ENCODE assay signal across 8 cellular contexts in genomic region chr17:78759203-78759968, GRCh38. TPM values are rescaled to one million over a fixed set of nuclear protein-coding genes. Genes with fewer than 3 reads are reported as not detected.
DNase-seq lines count a peak whose midpoint lies in the region; ATAC-seq and TF ChIP-seq lines count a peak whose summit lies in the region.

No MANE protein-coding gene starts in this region.

- H3K27ac Mint-ChIP-seq in natural killer cell (peak overlapping the region; percentile 93 to 96), HFFc6 (no peak overlapping the region)

- peak; percentile 81 for DNase-seq in NCI-H1092 (lab: John Stamatoyannopoulos, UW)
- peak; percentile 70 for DNase-seq in T-helper 9 cell
- peak; percentile 73 for DNase-seq in dermis blood vessel endothelial cell
- DNase-seq in natural killer cell = peak; percentile 67
- DNase-seq in HFFc6 = no peak
- no peak for DNase-seq in cerebellar cortex (ENCODE audit: low spot score)
- no peak for DNase-seq in A172 (ENCODE audit: low spot score)

- intact Hi-C loops in natural killer cell (cut with micrococcal nuclease) = loop anchor here (2.0 kb wide), 1 partner anchor 15 kb away; no protein-coding TSS in a partner anchor

- no peaks in the 10 kb centered on the region for H3K27me3 Mint-ChIP-seq in natural killer cell (ENCODE audit: low read depth in 2 of 2)
- H3K27me3 Mint-ChIP-seq in HFFc6 (ENCODE audit: insufficient read depth) = no peaks in the 10 kb centered on the region; the same call in 1 of the 2 replicates

- peaks cover 55 to 77% of the 10 kb centered on the region in 2 donors for H3K4me1 Mint-ChIP-seq in natural killer cell
- H3K4me1 Mint-ChIP-seq in HFFc6 (ENCODE audit: low read depth) = peaks cover 22% of the 10 kb centered on the region

- H3K36me3 Mint-ChIP-seq in natural killer cell (no peaks in the 10 kb centered on the region), HFFc6 (ENCODE audit: low read depth) (no peaks in the 10 kb centered on the region)

- no peaks in the 10 kb centered on the region for H3K9me3 Mint-ChIP-seq in natural killer cell
- no peaks in the 10 kb centered on the region for H3K9me3 Mint-ChIP-seq in HFFc6

- TF ChIP-seq CTCF in natural killer cell (IDR thresholded peaks at IDR 0.05) = no peak
- no peak for TF ChIP-seq CTCF in HFFc6 (IDR thresholded peaks at IDR 0.05)

- ATAC-seq in GM21576 (IDR thresholded peaks at IDR 0.05; ENCODE audit: unreplicated experiment) (peak; percentile 74), natural killer cell (peak; percentile 66 to 85 (median 79))

- H3K4me3 Mint-ChIP-seq in natural killer cell (peak overlapping the region; percentile 73), HFFc6 (no peak overlapping the region)

RNA-seq across cellular contexts. Expression of gene CYTH1, which starts 22.7 kb away (rescaled TPM):
- total RNA-seq in dermis blood vessel endothelial cell (50.6 and 51.4 TPM in 2 replicates), natural killer cell (100 to 1,000 TPM; 437 to 514 (median 457) TPM)
- 10 to 100 TPM in 4 of 6 experiments, 1 to 10 TPM in 2; 7.7 to 15.3 (median 10.9) TPM for total RNA-seq in HFFc6 (2021; fragmentation: NEBNext Ultra II Directional; extraction: Animal tissue kit (Norgen Biotek cat#: 25700))
- 25.5 and 43.3 TPM in 2 replicates for total RNA-seq in A172 (2014; rRNA removed; shearing (Covaris generic))

Comparison
In these comparisons a context has a peak if more than half of its experiments do, and no peak if none do; other contexts are left out.
1. DNase-seq: peak in NCI-H1092 (single experiment), T-helper 9 cell (single experiment), dermis blood vessel endothelial cell (single experiment) and natural killer cell (single experiment); none in HFFc6 (single experiment), cerebellar cortex (single experiment) and A172 (single experiment).